32 cellular contexts compared by ENCODE assay signal in the genomic region with DNA sequence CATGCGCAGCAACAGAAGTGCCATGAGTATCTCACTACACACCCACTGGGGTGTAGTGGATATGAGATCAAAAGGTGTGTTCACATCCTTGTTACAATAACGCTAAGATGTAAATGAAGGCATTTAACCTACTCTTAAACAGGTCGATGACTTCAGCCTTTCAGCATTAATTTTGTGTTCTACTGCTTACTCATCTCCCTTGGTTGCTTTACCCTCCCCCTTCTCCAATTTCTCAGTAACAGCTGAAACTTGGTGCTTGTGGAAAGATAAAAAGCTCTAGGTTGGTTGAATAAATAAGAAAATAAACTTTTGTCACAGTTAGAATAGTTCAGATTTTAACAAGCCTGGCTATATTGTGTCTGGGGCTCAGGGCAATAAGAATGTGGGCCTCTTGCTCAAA.
DNase-seq lines count a peak whose midpoint lies in the region; ATAC-seq and TF ChIP-seq lines count a peak whose summit lies in the region.
"Had no signal": no experiment of that assay in that cellular context is flagged by ENCODE, and none has a peak within 500 bp of the region (broad histone marks: within the 10 kb centered on the region; RNA-seq: fewer than 3 reads in every experiment).

No MANE protein-coding gene starts in this region.

- H3K27me3 ChIP-seq in ACC112 (ENCODE audit: insufficient read depth, low read length) (no peaks in the 10 kb centered on the region), kidney epithelial cell (ENCODE audit: control insufficient read depth, insufficient read depth, low read length) (no peaks in the 10 kb centered on the region)
- H3K27me3 ChIP-seq: body of pancreas, dorsolateral prefrontal cortex, left lung, SJSA1, tibial artery, vagina had no signal

- no peak overlapping the region for H3K4me3 Mint-ChIP-seq in Calu3 (ENCODE audit: low read depth, unreplicated experiment)
- H3K4me3 Mint-ChIP-seq: activated CD4-positive, alpha-beta T cell treated with anti-CD3 and anti-CD28 coated beads, Interleukin-2, amount 10 ng/mL, durations not matched to agents 24 days and 14 days; activated naive CD8-positive, alpha-beta T cell treated with anti-CD3 and anti-CD28 coated beads for 36 hours; B cell; CD8-positive, alpha-beta T cell; immature natural killer cell; T-cell; WTC11 had no signal

- H3K36me3 ChIP-seq in ACC112 (ENCODE audit: insufficient read depth, low read length) (no peaks in the 10 kb centered on the region), kidney epithelial cell (ENCODE audit: control insufficient read depth, insufficient read depth, low read length) (no peaks in the 10 kb centered on the region)
- H3K36me3 ChIP-seq: left lung, SJSA1, tibial artery, vagina had no signal

- no peak overlapping the region for H3K27ac Mint-ChIP-seq in Calu3 (ENCODE audit: unreplicated experiment)
- H3K27ac Mint-ChIP-seq: activated CD4-positive, alpha-beta T cell treated with anti-CD3 and anti-CD28 coated beads, Interleukin-2, amount 10 ng/mL, durations not matched to agents 24 days and 14 days; activated naive CD8-positive, alpha-beta T cell treated with anti-CD3 and anti-CD28 coated beads for 36 hours; B cell; CD8-positive, alpha-beta T cell; immature natural killer cell; progenitor cell of endocrine pancreas; T-cell; WTC11 had no signal

- no peaks in the 10 kb centered on the region for H3K27me3 Mint-ChIP-seq in Calu3 (ENCODE audit: unreplicated experiment)
- H3K27me3 Mint-ChIP-seq: progenitor cell of endocrine pancreas had no signal

- H3K4me3 ChIP-seq in ACC112 (ENCODE audit: low read depth, low read length) (no peak overlapping the region), kidney epithelial cell (ENCODE audit: low read depth, low read length) (no peak overlapping the region)
- H3K4me3 ChIP-seq: body of pancreas, dorsolateral prefrontal cortex, GM12878, left lung, SJSA1, tibial artery, vagina had no signal

- CTCF ChIA-PET in Calu3 (lab: Charles Lee), result interaction anchor here (0.6 kb wide), 1 partner anchor 35 kb away, joined by 3 read pairs; no protein-coding TSS in a partner anchor

- no peaks in the 10 kb centered on the region for H3K9me3 Mint-ChIP-seq in Calu3 (ENCODE audit: low read depth, unreplicated experiment)
- H3K9me3 Mint-ChIP-seq: activated CD4-positive, alpha-beta T cell treated with anti-CD3 and anti-CD28 coated beads, Interleukin-2, amount 10 ng/mL, durations not matched to agents 24 days and 14 days; activated naive CD8-positive, alpha-beta T cell treated with anti-CD3 and anti-CD28 coated beads for 36 hours; CD8-positive, alpha-beta T cell; T-cell had no signal

- no peaks in the 10 kb centered on the region for H3K4me1 ChIP-seq in ACC112 (ENCODE audit: control insufficient read depth, insufficient read depth, low read length, unreplicated experiment)
- H3K4me1 ChIP-seq: body of pancreas, left lung, SJSA1, tibial artery, vagina had no signal

- peak overlapping the region; percentile 11 for H2AFZ ChIP-seq in ACC112 (ENCODE audit: low read length, unreplicated experiment)

- intact Hi-C loops in Calu3 (cut with micrococcal nuclease; ENCODE audit: unreplicated experiment), result loop anchor here (5.0 kb wide), 1 partner anchor 195 kb away; no protein-coding TSS in a partner anchor

- peak; percentile 74 for DNase-seq in LHCN-M2 (ENCODE audit: low read depth)
- DNase-seq in astrocyte of the hippocampus (ENCODE audit: low read depth, low spot score), result peak; percentile 38
- peak; percentile 18 for DNase-seq in kidney epithelial cell (ENCODE audit: low read depth)
- no peak for DNase-seq in Calu3
- no peak for DNase-seq in SHP77 (lab: John Stamatoyannopoulos, UW)
- DNase-seq: activated CD4-positive, alpha-beta T cell treated with anti-CD3 and anti-CD28 coated beads, Interleukin-2, amount 10 ng/mL, durations not matched to agents 24 days and 14 days; activated effector memory CD4-positive, alpha-beta T cell treated with anti-CD3 and anti-CD28 coated beads, Interleukin-2, amount 50 U/mL, for 16 hours; activated naive CD8-positive, alpha-beta T cell treated with anti-CD3 and anti-CD28 coated beads for 36 hours; body of pancreas; CD8-positive, alpha-beta T cell; cerebellar nuclear complex; DMS 273 treated with DMSO at 0.1 percent for 48 hours; dorsolateral prefrontal cortex; H7; immature natural killer cell; left lung; NCI-H2107; NCI-H446; NCI-H774; stimulated activated CD4-positive, alpha-beta T cell treated with anti-CD3 and anti-CD28 coated beads, Interleukin-4, amount 100 ng/mL, for 4 hours; T-cell; tibial artery had no signal

- no peaks in the 10 kb centered on the region for H3K79me2 ChIP-seq in ACC112 (ENCODE audit: control insufficient read depth, insufficient read depth, low read length, unreplicated experiment)

- H3K27ac ChIP-seq in ACC112 (ENCODE audit: low read depth, low read length), result no peak overlapping the region
- H3K27ac ChIP-seq: body of pancreas, dorsolateral prefrontal cortex, left lung, SJSA1, tibial artery, vagina had no signal

- ATAC-seq in esophagus mucosa, result no peak
- no peak for ATAC-seq in HG03025 (IDR thresholded peaks at IDR 0.05; ENCODE audit: low FRiP score, unreplicated experiment)
- ATAC-seq: body of pancreas; CD8-positive, alpha-beta T cell; GM12878; left lung; sciatic nerve; T-cell; WTC11 had no signal

- TF ChIP-seq CTCF in kidney epithelial cell (IDR thresholded peaks at IDR 0.05; ENCODE audit: insufficient read depth, low read length, poor library complexity, severe bottlenecking) (no peak), Calu3 (IDR thresholded peaks at IDR 0.05; ENCODE audit: unreplicated experiment) (no peak)

- no TSS peak for BruUV-seq in Calu3 (replicated peaks; lab: Mats Ljungman, UMichigan)

- peaks cover 4% of the 10 kb centered on the region for H3K36me3 Mint-ChIP-seq in Calu3 (ENCODE audit: insufficient read depth, unreplicated experiment)
- H3K36me3 Mint-ChIP-seq: activated naive CD8-positive, alpha-beta T cell treated with anti-CD3 and anti-CD28 coated beads for 36 hours; CD8-positive, alpha-beta T cell; immature natural killer cell; T-cell; WTC11 had no signal

- H3K4me1 Mint-ChIP-seq in Calu3 (ENCODE audit: low read depth, unreplicated experiment), result peaks cover 9% of the 10 kb centered on the region
- H3K4me1 Mint-ChIP-seq: immature natural killer cell, WTC11 had no signal

Comparison
In these comparisons a context has a peak if more than half of its experiments do, and no peak if none do; other contexts are left out.
1. DNase-seq: peak in LHCN-M2 (single experiment), astrocyte of the hippocampus (single experiment) and kidney epithelial cell (single experiment); none in Calu3 (single experiment) and SHP77 (0 of 2).